Comparison of ENCODE assay signal across 9 cellular contexts in the genomic region with DNA sequence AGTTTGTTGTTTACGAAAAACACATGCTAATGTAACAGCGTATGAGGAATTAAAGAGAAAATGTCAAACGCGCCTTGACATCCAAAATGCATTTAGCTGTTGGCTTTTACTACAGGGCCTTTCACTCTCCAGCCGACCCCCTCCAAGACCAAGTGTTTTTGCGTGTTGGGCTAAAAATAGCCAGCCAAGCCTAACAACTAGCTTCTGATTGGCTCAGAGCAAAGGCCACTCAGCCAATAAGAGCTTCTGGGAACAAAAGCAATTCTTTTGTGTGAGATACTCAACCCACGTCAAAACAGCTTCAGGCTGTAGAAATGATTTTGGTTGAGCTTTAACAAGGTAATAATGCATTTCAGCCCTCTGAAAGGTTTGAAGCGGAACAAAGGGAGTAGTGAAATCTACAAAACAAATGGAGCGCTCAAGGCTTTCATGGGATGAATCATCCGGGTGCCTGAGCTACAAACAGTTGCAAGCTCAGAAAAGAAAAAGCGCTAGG.
DNase-seq lines count a peak whose midpoint lies in the region; ATAC-seq and TF ChIP-seq lines count a peak whose summit lies in the region.
"Had no signal": no experiment of that assay in that cellular context is flagged by ENCODE, and none has a peak within 500 bp of the region (broad histone marks: within the 10 kb centered on the region; RNA-seq: fewer than 3 reads in every experiment).

No MANE protein-coding gene starts in this region.

- ATAC-seq in GM18511 (IDR thresholded peaks at IDR 0.05; ENCODE audit: unreplicated experiment) = peak; percentile 78
- ATAC-seq in HG03066 (IDR thresholded peaks at IDR 0.05; ENCODE audit: low read depth, unreplicated experiment) = peak; percentile 81
- ATAC-seq in stimulated activated memory B cell treated with anti-CD40 and anti-IgM and Interleukin-4, amounts not matched to agents 10 μg/mL and 1 μg/mL and 100 μg/mL, for 72 hours = peak; percentile 77
- no peak for ATAC-seq in GM18873 (IDR thresholded peaks at IDR 0.05; ENCODE audit: low FRiP score, unreplicated experiment)

- H3K4me1 ChIP-seq in OCI-LY3 (ENCODE audit: low read length) = peaks cover 5% of the 10 kb centered on the region

- H3K9me3 Mint-ChIP-seq in stimulated activated memory B cell treated with anti-CD40 and anti-IgM and Interleukin-4, amounts not matched to agents 10 μg/mL and 1 μg/mL and 100 μg/mL, for 72 hours = no peaks in the 10 kb centered on the region

- H3K79me2 ChIP-seq in OCI-LY3 (ENCODE audit: low read length) = no peaks in the 10 kb centered on the region

- TF ChIP-seq CTCF in OCI-LY3 (IDR thresholded peaks at IDR 0.05; ENCODE audit: low read depth, low read length) (no peak), coronary artery (IDR thresholded peaks at IDR 0.05) (no peak)

- no peaks in the 10 kb centered on the region for H3K27me3 ChIP-seq in OCI-LY3 (ENCODE audit: low read depth, low read length)

- H3K4me2 ChIP-seq in OCI-LY3 (ENCODE audit: low read length) = peak overlapping the region; percentile 90

- H3K9ac ChIP-seq in OCI-LY3 (ENCODE audit: low read length) = peak overlapping the region; percentile 40; the same call in 1 of the 2 replicates

- H3K36me3 Mint-ChIP-seq in stimulated activated memory B cell treated with anti-CD40 and anti-IgM and Interleukin-4, amounts not matched to agents 10 μg/mL and 1 μg/mL and 100 μg/mL, for 72 hours = no peaks in the 10 kb centered on the region

- H3K4me1 Mint-ChIP-seq in stimulated activated memory B cell treated with anti-CD40 and anti-IgM and Interleukin-4, amounts not matched to agents 10 μg/mL and 1 μg/mL and 100 μg/mL, for 72 hours = peaks cover 10% of the 10 kb centered on the region

- H4K20me1 ChIP-seq in OCI-LY3 (ENCODE audit: insufficient read depth, low read length) = no peaks in the 10 kb centered on the region

- DNase-seq in AG08395 (ENCODE audit: low spot score) (peak; percentile 89), coronary artery (ENCODE audit: low spot score) (no peak), kidney glomerular epithelial cell (lab: John Stamatoyannopoulos, UW) (peak; percentile 94)

- no peaks in the 10 kb centered on the region for H3K36me3 ChIP-seq in OCI-LY3 (replicated peaks; ENCODE audit: low read depth, low read length)

- peaks cover 3% of the 10 kb centered on the region for H3K27me3 Mint-ChIP-seq in stimulated activated memory B cell treated with anti-CD40 and anti-IgM and Interleukin-4, amounts not matched to agents 10 μg/mL and 1 μg/mL and 100 μg/mL, for 72 hours

- peak overlapping the region; percentile 75 for H3K4me3 ChIP-seq in OCI-LY3 (ENCODE audit: low read length)
- H3K4me3 ChIP-seq in coronary artery = peak overlapping the region; percentile 64
- H3K4me3 ChIP-seq: K562 had no signal

- peak overlapping the region; percentile 54; the same call in 1 of the 2 replicates for H2AFZ ChIP-seq in OCI-LY3 (ENCODE audit: low read depth, low read length)

- peak overlapping the region; percentile 66 for H3K27ac Mint-ChIP-seq in stimulated activated memory B cell treated with anti-CD40 and anti-IgM and Interleukin-4, amounts not matched to agents 10 μg/mL and 1 μg/mL and 100 μg/mL, for 72 hours

- H3K9me3 ChIP-seq in OCI-LY3 (ENCODE audit: insufficient read depth, low read length) = no peaks in the 10 kb centered on the region

- H3K27ac ChIP-seq in OCI-LY3 (ENCODE audit: low read length) = no peak overlapping the region
- peak overlapping the region; percentile 52 to 54 for H3K27ac ChIP-seq in coronary artery

- peak overlapping the region; percentile 81 for H3K4me3 Mint-ChIP-seq in stimulated activated memory B cell treated with anti-CD40 and anti-IgM and Interleukin-4, amounts not matched to agents 10 μg/mL and 1 μg/mL and 100 μg/mL, for 72 hours
